12 cellular contexts compared by ENCODE assay signal in the genomic region with DNA sequence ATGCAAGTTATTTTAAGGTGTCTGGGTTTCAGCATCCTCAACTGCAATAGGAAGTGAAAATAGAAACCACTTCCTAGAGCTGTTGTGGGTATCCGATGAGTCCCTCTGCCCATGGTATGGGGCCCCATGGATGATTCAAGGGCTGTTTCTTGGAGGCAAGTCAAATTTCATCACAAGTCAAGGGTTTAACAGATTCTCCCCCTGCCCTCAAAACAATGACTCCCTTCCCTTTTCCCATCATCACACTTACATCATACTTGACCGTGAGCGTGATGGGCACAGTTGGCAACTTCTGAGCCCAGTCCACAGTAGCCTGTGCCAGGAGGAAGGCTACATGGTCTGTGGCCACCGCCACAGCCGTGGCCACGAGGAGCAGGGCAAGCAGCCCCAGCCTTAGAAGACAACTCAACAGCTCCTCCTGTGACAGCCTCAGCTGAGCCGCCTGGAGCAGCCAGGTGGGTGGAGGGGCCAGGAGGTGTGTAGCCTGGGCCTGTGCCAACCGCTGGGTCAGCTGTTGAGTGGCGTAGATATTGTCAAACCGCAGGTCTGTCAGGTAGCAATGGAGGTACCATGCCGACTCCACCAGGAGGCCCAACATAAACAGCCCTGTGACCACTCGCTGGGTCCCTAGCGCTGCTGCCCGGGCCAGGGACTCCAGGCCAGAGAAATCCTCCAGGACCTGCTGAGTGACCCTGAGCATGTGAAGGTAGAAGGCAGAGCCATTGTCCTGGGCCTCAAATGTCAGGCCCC. TPM values are rescaled to one million over a fixed set of nuclear protein-coding genes. Genes with fewer than 3 reads are reported as not detected.
DNase-seq lines count a peak whose midpoint lies in the region; ATAC-seq, FAIRE-seq and TF ChIP-seq lines count a peak whose summit lies in the region.
"Had no signal": no experiment of that assay in that cellular context is flagged by ENCODE, and none has a peak within 500 bp of the region (broad histone marks: within the 10 kb centered on the region; RNA-seq: fewer than 3 reads in every experiment).

No MANE protein-coding gene starts in this region.

- POLR2A ChIA-PET in MCF 10A (lab: Yijun Ruan, JAX), result interaction anchor here (0.6 kb wide), 1 partner anchor 12 kb away, joined by 3 read pairs; no protein-coding TSS in a partner anchor

- no peaks in the 10 kb centered on the region for H3K9me3 Mint-ChIP-seq in MCF 10A (ENCODE audit: unreplicated experiment)
- no peaks in the 10 kb centered on the region for H3K9me3 Mint-ChIP-seq in effector memory CD8-positive, alpha-beta T cell
- H3K9me3 Mint-ChIP-seq in stimulated activated naive CD8-positive, alpha-beta T cell treated with anti-CD3 and anti-CD28 coated beads, Interleukin-15, Interleukin-2, amounts not matched to agents 100 ng/mL and 50 ng/mL, for 24 hours, result no peaks in the 10 kb centered on the region

- peak; percentile 6 for DNase-seq in MCF 10A (ENCODE audit: unreplicated experiment)
- DNase-seq in breast epithelium (ENCODE audit: low spot score in 2 of 2), result no peak
- DNase-seq in OCI-M1 (lab: John Stamatoyannopoulos, UW), result peak; percentile 26
- no peak for DNase-seq in effector memory CD8-positive, alpha-beta T cell
- no peak for DNase-seq in urothelium cell line (ENCODE audit: low spot score)
- no peak for DNase-seq in germinal center (ENCODE audit: low spot score)

- H3K4me3 ChIP-seq in breast epithelium, result no peak overlapping the region
- H3K4me3 ChIP-seq: SK-N-MC had no signal

- H3K27me3 ChIP-seq in breast epithelium, result peaks cover 0 to 27% of the 10 kb centered on the region in 2 donors

- no TSS peak for BruUV-seq in MCF 10A (replicated peaks; lab: Mats Ljungman, UMichigan)

- CTCF ChIA-PET in MCF 10A (lab: Yijun Ruan, JAX), result interaction anchor here (0.6 to 1.7 kb wide), 3 partner anchors 16 to 135 kb away, joined by 3 to 8 read pairs (median 5); no protein-coding TSS in a partner anchor

- intact Hi-C loops in MCF 10A (cut with micrococcal nuclease) (no loop called here), breast epithelium (cut with DNase I; ENCODE audit: low total_unique reads) (no loop called here)

- no peak for FAIRE-seq in urothelium cell line (lab: Jason Lieb, UNC)
- FAIRE-seq: D721Med had no signal

- H3K36me3 ChIP-seq in breast epithelium, result no peaks in the 10 kb centered on the region

- H3K9me3 ChIP-seq in breast epithelium, result no peaks in the 10 kb centered on the region

- H3K27me3 Mint-ChIP-seq in MCF 10A (ENCODE audit: insufficient read depth, unreplicated experiment), result peaks cover 11% of the 10 kb centered on the region
- H3K27me3 Mint-ChIP-seq in effector memory CD8-positive, alpha-beta T cell, result no peaks in the 10 kb centered on the region
- peaks cover 14% of the 10 kb centered on the region for H3K27me3 Mint-ChIP-seq in stimulated activated naive CD8-positive, alpha-beta T cell treated with anti-CD3 and anti-CD28 coated beads, Interleukin-15, Interleukin-2, amounts not matched to agents 100 ng/mL and 50 ng/mL, for 24 hours
- H3K27me3 Mint-ChIP-seq: progenitor cell of endocrine pancreas had no signal

- peak; percentile 87 for ATAC-seq in effector memory CD8-positive, alpha-beta T cell (replicated peaks)
- no peak for ATAC-seq in GM18519 (IDR thresholded peaks at IDR 0.05; ENCODE audit: low FRiP score, unreplicated experiment)

- no peaks in the 10 kb centered on the region for H3K4me1 Mint-ChIP-seq in MCF 10A (ENCODE audit: insufficient read depth, unreplicated experiment)
- H3K4me1 Mint-ChIP-seq in effector memory CD8-positive, alpha-beta T cell (ENCODE audit: low read depth in 2 of 2), result peaks cover 6 to 11% of the 10 kb centered on the region in 2 donors
- peaks cover 6% of the 10 kb centered on the region for H3K4me1 Mint-ChIP-seq in stimulated activated naive CD8-positive, alpha-beta T cell treated with anti-CD3 and anti-CD28 coated beads, Interleukin-15, Interleukin-2, amounts not matched to agents 100 ng/mL and 50 ng/mL, for 24 hours (ENCODE audit: low read depth)

- no peak overlapping the region for H3K4me3 Mint-ChIP-seq in MCF 10A (ENCODE audit: unreplicated experiment)
- H3K4me3 Mint-ChIP-seq in effector memory CD8-positive, alpha-beta T cell, result peak overlapping the region in 1 of 2 donors; percentile 35
- H3K4me3 Mint-ChIP-seq in stimulated activated naive CD8-positive, alpha-beta T cell treated with anti-CD3 and anti-CD28 coated beads, Interleukin-15, Interleukin-2, amounts not matched to agents 100 ng/mL and 50 ng/mL, for 24 hours, result peak overlapping the region; percentile 56

- no peaks in the 10 kb centered on the region for H3K36me3 Mint-ChIP-seq in MCF 10A (ENCODE audit: insufficient read depth, unreplicated experiment)
- no peaks in the 10 kb centered on the region for H3K36me3 Mint-ChIP-seq in effector memory CD8-positive, alpha-beta T cell (ENCODE audit: insufficient read depth)
- H3K36me3 Mint-ChIP-seq in stimulated activated naive CD8-positive, alpha-beta T cell treated with anti-CD3 and anti-CD28 coated beads, Interleukin-15, Interleukin-2, amounts not matched to agents 100 ng/mL and 50 ng/mL, for 24 hours (ENCODE audit: low read depth), result no peaks in the 10 kb centered on the region

- H3K4me1 ChIP-seq in breast epithelium, result no peaks in the 10 kb centered on the region

- no peak for TF ChIP-seq CTCF in MCF 10A (IDR thresholded peaks at IDR 0.05; ENCODE audit: unreplicated experiment)
- no peak for TF ChIP-seq CTCF in breast epithelium (IDR thresholded peaks at IDR 0.05)

- TF ChIP-seq POLR2A in breast epithelium (IDR thresholded peaks at IDR 0.05), result no peak

- H3K27ac ChIP-seq in breast epithelium, result no peak overlapping the region
- H3K27ac ChIP-seq: SK-N-MC had no signal

- H3K27ac Mint-ChIP-seq in MCF 10A (ENCODE audit: low read depth, unreplicated experiment), result no peak overlapping the region
- peak overlapping the region in 1 of 2 donors; percentile 55 for H3K27ac Mint-ChIP-seq in effector memory CD8-positive, alpha-beta T cell
- H3K27ac Mint-ChIP-seq in stimulated activated naive CD8-positive, alpha-beta T cell treated with anti-CD3 and anti-CD28 coated beads, Interleukin-15, Interleukin-2, amounts not matched to agents 100 ng/mL and 50 ng/mL, for 24 hours, result peak overlapping the region; percentile 82
- H3K27ac Mint-ChIP-seq: progenitor cell of endocrine pancreas had no signal

RNA-seq across cellular contexts. Expression of a gene that starts 5.2 kb away (rescaled TPM):
- total RNA-seq in MCF 10A (2022) (not detected in 2 replicates), breast epithelium (under 1 TPM in 1 of 3 donors, not detected in 2; 0.32 TPM)
- total RNA-seq: progenitor cell of endocrine pancreas, urinary bladder had no signal

RNA-seq across cellular contexts. Expression of a gene that starts 31.9 kb away (rescaled TPM):
- total RNA-seq in MCF 10A (2022), result not detected in 2 replicates
- 10 to 100 TPM in 1 of 3 donors, 1 to 10 TPM in 1, under 1 TPM in 1; 0.96 to 18.7 (median 8.2) TPM for total RNA-seq in breast epithelium

Comparison
In these comparisons a context has a peak if more than half of its experiments do, and no peak if none do; other contexts are left out.
1. DNase-seq: peak in MCF 10A (single experiment) and OCI-M1 (single experiment); none in breast epithelium (0 of 2), effector memory CD8-positive, alpha-beta T cell (0 of 3), urothelium cell line (single experiment) and germinal center (single experiment).